Comparison of ENCODE assay signal across 1 cellular context in the genomic region with DNA sequence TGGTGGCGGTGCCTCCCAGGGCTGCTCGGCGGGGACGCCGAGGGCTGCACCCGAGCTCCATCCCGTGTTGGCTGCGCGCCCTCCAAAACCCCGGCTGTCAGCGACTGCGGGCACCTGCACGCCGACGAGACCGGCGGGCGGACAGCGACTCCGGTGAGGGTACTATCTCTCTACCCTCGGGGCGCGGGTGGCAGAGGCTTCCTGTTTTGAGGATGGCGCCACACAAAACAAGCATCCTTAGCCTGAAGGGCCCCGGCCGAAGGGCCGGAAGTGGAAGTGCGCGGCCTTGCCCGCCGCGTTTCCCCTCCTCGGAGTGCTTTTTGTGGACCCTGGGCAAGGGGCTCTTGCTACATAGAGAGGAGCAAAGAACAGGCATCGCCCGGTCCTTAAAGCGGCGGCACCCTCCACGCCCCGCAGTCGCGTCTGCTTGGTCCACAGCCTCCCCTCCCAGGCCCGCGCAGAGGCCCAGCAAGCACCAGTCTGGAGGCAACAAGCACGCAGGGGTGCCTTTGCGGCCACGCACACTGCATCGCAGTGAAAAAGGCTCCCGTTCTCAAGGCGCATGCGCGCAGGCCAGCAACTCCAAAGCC.
TF ChIP-seq lines count a peak whose summit lies in the region.

No MANE protein-coding gene starts in this region.

TF ChIP-seq in GM12878, 131 proteins besides CTCF, POLR2A, EP300 and RAD21 (continued from another document and continues in another):
- TF ChIP-seq NFXL1 (IDR thresholded peaks at IDR 0.05; ENCODE audit: borderline replicate concordance) = no peak
- TF ChIP-seq TAF1 (IDR thresholded peaks at IDR 0.05; ENCODE audit: borderline replicate concordance, low read depth, low read length) = peak; percentile 79
- no peak for TF ChIP-seq SUZ12 (IDR thresholded peaks at IDR 0.05; ENCODE audit: unreplicated experiment)
- TF ChIP-seq, protein P1, sequence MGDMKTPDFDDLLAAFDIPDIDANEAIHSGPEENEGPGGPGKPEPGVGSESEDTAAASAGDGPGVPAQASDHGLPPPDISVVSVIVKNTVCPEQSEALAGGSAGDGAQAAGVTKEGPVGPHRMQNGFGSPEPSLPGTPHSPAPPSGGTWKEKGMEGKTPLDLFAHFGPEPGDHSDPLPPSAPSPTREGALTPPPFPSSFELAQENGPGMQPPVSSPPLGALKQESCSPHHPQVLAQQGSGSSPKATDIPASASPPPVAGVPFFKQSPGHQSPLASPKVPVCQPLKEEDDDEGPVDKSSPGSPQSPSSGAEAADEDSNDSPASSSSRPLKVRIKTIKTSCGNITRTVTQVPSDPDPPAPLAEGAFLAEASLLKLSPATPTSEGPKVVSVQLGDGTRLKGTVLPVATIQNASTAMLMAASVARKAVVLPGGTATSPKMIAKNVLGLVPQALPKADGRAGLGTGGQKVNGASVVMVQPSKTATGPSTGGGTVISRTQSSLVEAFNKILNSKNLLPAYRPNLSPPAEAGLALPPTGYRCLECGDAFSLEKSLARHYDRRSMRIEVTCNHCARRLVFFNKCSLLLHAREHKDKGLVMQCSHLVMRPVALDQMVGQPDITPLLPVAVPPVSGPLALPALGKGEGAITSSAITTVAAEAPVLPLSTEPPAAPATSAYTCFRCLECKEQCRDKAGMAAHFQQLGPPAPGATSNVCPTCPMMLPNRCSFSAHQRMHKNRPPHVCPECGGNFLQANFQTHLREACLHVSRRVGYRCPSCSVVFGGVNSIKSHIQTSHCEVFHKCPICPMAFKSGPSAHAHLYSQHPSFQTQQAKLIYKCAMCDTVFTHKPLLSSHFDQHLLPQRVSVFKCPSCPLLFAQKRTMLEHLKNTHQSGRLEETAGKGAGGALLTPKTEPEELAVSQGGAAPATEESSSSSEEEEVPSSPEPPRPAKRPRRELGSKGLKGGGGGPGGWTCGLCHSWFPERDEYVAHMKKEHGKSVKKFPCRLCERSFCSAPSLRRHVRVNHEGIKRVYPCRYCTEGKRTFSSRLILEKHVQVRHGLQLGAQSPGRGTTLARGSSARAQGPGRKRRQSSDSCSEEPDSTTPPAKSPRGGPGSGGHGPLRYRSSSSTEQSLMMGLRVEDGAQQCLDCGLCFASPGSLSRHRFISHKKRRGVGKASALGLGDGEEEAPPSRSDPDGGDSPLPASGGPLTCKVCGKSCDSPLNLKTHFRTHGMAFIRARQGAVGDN (IDR thresholded peaks at IDR 0.05) = peak; percentile 96
- 0 out of 3 replicates have a peak, but pooled peaks of 1 of the 2 experiments have one; percentile 7 for TF ChIP-seq EGR1 (IDR thresholded peaks at IDR 0.05; ENCODE audit: borderline replicate concordance in 1 of 2, low read depth in 2 of 2, low read length in 2 of 2)
- no peak for TF ChIP-seq CREM (IDR thresholded peaks at IDR 0.05; ENCODE audit: low read depth)
- TF ChIP-seq SMAD1 (IDR thresholded peaks at IDR 0.05; ENCODE audit: low read depth, partially characterized antibody) = no peak
- TF ChIP-seq, protein P2, sequence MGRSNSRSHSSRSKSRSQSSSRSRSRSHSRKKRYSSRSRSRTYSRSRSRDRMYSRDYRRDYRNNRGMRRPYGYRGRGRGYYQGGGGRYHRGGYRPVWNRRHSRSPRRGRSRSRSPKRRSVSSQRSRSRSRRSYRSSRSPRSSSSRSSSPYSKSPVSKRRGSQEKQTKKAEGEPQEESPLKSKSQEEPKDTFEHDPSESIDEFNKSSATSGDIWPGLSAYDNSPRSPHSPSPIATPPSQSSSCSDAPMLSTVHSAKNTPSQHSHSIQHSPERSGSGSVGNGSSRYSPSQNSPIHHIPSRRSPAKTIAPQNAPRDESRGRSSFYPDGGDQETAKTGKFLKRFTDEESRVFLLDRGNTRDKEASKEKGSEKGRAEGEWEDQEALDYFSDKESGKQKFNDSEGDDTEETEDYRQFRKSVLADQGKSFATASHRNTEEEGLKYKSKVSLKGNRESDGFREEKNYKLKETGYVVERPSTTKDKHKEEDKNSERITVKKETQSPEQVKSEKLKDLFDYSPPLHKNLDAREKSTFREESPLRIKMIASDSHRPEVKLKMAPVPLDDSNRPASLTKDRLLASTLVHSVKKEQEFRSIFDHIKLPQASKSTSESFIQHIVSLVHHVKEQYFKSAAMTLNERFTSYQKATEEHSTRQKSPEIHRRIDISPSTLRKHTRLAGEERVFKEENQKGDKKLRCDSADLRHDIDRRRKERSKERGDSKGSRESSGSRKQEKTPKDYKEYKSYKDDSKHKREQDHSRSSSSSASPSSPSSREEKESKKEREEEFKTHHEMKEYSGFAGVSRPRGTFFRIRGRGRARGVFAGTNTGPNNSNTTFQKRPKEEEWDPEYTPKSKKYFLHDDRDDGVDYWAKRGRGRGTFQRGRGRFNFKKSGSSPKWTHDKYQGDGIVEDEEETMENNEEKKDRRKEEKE (IDR thresholded peaks at IDR 0.05) = no peak
- TF ChIP-seq JUNB (IDR thresholded peaks at IDR 0.05) = no peak
- TF ChIP-seq ATF7 (IDR thresholded peaks at IDR 0.05; ENCODE audit: low read depth) = no peak
- no peak for TF ChIP-seq CEBPB (IDR thresholded peaks at IDR 0.05; ENCODE audit: borderline replicate concordance in 1 of 2, low read depth in 2 of 2, low read length in 2 of 2)
- TF ChIP-seq MTA2 (IDR thresholded peaks at IDR 0.05; ENCODE audit: low read depth) = no peak
- no peak for TF ChIP-seq SMARCA5 (IDR thresholded peaks at IDR 0.05)
- no peak for TF ChIP-seq BCL11A (IDR thresholded peaks at IDR 0.05; ENCODE audit: low read depth, low read length)
- TF ChIP-seq, protein P3, sequence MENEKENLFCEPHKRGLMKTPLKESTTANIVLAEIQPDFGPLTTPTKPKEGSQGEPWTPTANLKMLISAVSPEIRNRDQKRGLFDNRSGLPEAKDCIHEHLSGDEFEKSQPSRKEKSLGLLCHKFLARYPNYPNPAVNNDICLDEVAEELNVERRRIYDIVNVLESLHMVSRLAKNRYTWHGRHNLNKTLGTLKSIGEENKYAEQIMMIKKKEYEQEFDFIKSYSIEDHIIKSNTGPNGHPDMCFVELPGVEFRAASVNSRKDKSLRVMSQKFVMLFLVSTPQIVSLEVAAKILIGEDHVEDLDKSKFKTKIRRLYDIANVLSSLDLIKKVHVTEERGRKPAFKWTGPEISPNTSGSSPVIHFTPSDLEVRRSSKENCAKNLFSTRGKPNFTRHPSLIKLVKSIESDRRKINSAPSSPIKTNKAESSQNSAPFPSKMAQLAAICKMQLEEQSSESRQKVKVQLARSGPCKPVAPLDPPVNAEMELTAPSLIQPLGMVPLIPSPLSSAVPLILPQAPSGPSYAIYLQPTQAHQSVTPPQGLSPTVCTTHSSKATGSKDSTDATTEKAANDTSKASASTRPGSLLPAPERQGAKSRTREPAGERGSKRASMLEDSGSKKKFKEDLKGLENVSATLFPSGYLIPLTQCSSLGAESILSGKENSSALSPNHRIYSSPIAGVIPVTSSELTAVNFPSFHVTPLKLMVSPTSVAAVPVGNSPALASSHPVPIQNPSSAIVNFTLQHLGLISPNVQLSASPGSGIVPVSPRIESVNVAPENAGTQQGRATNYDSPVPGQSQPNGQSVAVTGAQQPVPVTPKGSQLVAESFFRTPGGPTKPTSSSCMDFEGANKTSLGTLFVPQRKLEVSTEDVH (IDR thresholded peaks at IDR 0.05; ENCODE audit: low read depth, partially characterized antibody) = no peak
- TF ChIP-seq, protein P4, sequence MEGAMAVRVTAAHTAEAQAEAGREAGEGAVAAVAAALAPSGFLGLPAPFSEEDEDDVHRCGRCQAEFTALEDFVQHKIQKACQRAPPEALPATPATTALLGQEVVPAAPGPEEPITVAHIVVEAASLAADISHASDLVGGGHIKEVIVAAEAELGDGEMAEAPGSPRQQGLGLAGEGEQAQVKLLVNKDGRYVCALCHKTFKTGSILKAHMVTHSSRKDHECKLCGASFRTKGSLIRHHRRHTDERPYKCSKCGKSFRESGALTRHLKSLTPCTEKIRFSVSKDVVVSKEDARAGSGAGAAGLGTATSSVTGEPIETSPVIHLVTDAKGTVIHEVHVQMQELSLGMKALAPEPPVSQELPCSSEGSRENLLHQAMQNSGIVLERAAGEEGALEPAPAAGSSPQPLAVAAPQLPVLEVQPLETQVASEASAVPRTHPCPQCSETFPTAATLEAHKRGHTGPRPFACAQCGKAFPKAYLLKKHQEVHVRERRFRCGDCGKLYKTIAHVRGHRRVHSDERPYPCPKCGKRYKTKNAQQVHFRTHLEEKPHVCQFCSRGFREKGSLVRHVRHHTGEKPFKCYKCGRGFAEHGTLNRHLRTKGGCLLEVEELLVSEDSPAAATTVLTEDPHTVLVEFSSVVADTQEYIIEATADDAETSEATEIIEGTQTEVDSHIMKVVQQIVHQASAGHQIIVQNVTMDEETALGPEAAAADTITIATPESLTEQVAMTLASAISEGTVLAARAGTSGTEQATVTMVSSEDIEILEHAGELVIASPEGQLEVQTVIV (IDR thresholded peaks at IDR 0.05; ENCODE audit: borderline replicate concordance, partially characterized antibody) = no peak
- no peak for TF ChIP-seq FOXM1 (IDR thresholded peaks at IDR 0.05; ENCODE audit: low read depth, low read length)
- no peak for TF ChIP-seq ZZZ3 (IDR thresholded peaks at IDR 0.05; ENCODE audit: control insufficient read depth, insufficient read length, low read depth)
- peak in 1 of 2 experiments; percentile 79; a peak in 1 of 4 replicates for TF ChIP-seq ETV6 (conservative IDR thresholded peaks at IDR 0.05 in 1 of 2, IDR thresholded peaks at IDR 0.05 in 1 of 2; ENCODE audit: borderline replicate concordance in 1 of 2, low read depth in 1 of 2)
- TF ChIP-seq RCOR1 (conservative IDR thresholded peaks at IDR 0.05; ENCODE audit: low read depth, low read length) = no peak
- TF ChIP-seq ZNF217 (IDR thresholded peaks at IDR 0.05) = no peak
- no peak for TF ChIP-seq HDAC2 (IDR thresholded peaks at IDR 0.05)
- no peak; the same call in 1 of the 2 replicates for TF ChIP-seq NFIC (IDR thresholded peaks at IDR 0.05; ENCODE audit: low read depth, low read length)
- TF ChIP-seq RBBP5 (conservative IDR thresholded peaks at IDR 0.05) = no peak
- TF ChIP-seq, protein P5, sequence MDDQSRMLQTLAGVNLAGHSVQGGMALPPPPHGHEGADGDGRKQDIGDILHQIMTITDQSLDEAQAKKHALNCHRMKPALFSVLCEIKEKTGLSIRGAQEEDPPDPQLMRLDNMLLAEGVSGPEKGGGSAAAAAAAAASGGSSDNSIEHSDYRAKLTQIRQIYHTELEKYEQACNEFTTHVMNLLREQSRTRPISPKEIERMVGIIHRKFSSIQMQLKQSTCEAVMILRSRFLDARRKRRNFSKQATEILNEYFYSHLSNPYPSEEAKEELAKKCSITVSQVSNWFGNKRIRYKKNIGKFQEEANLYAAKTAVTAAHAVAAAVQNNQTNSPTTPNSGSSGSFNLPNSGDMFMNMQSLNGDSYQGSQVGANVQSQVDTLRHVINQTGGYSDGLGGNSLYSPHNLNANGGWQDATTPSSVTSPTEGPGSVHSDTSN (IDR thresholded peaks at IDR 0.05; ENCODE audit: insufficient replicate concordance, low read depth, low read length) = no peak
- TF ChIP-seq HCFC1 (IDR thresholded peaks at IDR 0.05; ENCODE audit: low read length) = peak; percentile 29
- TF ChIP-seq TCF12 (IDR thresholded peaks at IDR 0.05; ENCODE audit: low read depth, low read length) = no peak
- TF ChIP-seq ZNF622 (IDR thresholded peaks at IDR 0.05) = no peak
- TF ChIP-seq, protein P6, sequence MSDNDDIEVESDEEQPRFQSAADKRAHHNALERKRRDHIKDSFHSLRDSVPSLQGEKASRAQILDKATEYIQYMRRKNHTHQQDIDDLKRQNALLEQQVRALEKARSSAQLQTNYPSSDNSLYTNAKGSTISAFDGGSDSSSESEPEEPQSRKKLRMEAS (IDR thresholded peaks at IDR 0.05; ENCODE audit: low read depth, low read length) = no peak
- TF ChIP-seq, protein P7, sequence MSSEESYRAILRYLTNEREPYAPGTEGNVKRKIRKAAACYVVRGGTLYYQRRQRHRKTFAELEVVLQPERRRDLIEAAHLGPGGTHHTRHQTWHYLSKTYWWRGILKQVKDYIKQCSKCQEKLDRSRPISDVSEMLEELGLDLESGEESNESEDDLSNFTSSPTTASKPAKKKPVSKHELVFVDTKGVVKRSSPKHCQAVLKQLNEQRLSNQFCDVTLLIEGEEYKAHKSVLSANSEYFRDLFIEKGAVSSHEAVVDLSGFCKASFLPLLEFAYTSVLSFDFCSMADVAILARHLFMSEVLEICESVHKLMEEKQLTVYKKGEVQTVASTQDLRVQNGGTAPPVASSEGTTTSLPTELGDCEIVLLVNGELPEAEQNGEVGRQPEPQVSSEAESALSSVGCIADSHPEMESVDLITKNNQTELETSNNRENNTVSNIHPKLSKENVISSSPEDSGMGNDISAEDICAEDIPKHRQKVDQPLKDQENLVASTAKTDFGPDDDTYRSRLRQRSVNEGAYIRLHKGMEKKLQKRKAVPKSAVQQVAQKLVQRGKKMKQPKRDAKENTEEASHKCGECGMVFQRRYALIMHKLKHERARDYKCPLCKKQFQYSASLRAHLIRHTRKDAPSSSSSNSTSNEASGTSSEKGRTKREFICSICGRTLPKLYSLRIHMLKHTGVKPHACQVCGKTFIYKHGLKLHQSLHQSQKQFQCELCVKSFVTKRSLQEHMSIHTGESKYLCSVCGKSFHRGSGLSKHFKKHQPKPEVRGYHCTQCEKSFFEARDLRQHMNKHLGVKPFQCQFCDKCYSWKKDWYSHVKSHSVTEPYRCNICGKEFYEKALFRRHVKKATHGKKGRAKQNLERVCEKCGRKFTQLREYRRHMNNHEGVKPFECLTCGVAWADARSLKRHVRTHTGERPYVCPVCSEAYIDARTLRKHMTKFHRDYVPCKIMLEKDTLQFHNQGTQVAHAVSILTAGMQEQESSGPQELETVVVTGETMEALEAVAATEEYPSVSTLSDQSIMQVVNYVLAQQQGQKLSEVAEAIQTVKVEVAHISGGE (CRISPR knock-in tag; IDR thresholded peaks at IDR 0.05) = no peak
- TF ChIP-seq NBN (IDR thresholded peaks at IDR 0.05) = peak; percentile 78
- TF ChIP-seq KLF5 (IDR thresholded peaks at IDR 0.05; ENCODE audit: partially characterized antibody) = peak; percentile 42
- TF ChIP-seq IKZF2 (IDR thresholded peaks at IDR 0.05) = 0 out of 4 replicates have a peak, but pooled peaks of 1 of the 2 experiments have one; percentile 28
- TF ChIP-seq GABPA (IDR thresholded peaks at IDR 0.05; ENCODE audit: low read depth) = peak; percentile 71
- TF ChIP-seq NR2C2 (IDR thresholded peaks at IDR 0.05; ENCODE audit: borderline replicate concordance, control insufficient read depth, insufficient read length, low read depth) = no peak
- TF ChIP-seq TBL1XR1 (IDR thresholded peaks at IDR 0.05; ENCODE audit: low read depth, low read length) = no peak
- no peak for TF ChIP-seq MYB (IDR thresholded peaks at IDR 0.05; ENCODE audit: borderline replicate concordance, low read depth, low read length)
- TF ChIP-seq LARP7 (IDR thresholded peaks at IDR 0.05) = peak; percentile 74
- TF ChIP-seq, protein P8, sequence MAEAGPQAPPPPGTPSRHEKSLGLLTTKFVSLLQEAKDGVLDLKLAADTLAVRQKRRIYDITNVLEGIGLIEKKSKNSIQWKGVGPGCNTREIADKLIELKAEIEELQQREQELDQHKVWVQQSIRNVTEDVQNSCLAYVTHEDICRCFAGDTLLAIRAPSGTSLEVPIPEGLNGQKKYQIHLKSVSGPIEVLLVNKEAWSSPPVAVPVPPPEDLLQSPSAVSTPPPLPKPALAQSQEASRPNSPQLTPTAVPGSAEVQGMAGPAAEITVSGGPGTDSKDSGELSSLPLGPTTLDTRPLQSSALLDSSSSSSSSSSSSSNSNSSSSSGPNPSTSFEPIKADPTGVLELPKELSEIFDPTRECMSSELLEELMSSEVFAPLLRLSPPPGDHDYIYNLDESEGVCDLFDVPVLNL (IDR thresholded peaks at IDR 0.05; ENCODE audit: low read depth, low read length) = no peak
- no peak for TF ChIP-seq EED (IDR thresholded peaks at IDR 0.05; ENCODE audit: low read depth)
